In the genomic region with DNA sequence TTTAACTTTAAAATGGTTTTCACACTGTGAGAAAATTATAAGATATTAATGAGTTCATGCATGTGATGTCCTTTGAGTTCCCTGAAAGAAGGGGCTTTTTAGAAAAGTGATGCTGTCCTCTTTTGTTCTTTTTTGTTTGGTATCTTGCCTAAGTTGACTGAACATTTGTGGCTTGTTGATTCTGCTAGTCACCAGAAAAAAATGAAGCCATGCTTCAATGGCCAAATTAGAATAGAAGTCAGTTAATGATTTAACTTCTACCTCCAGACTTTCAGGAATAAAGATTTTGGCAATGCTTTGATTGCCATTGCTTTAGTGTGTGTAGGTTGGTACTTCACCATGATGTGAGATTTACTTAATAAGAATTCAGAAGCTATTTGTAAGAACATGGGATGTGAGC, we compare ENCODE assay signal across 18 cellular contexts.
DNase-seq lines count a peak whose midpoint lies in the region; FAIRE-seq and TF ChIP-seq lines count a peak whose summit lies in the region.
"Had no signal": no experiment of that assay in that cellular context is flagged by ENCODE, and none has a peak within 500 bp of the region (broad histone marks: within the 10 kb centered on the region; RNA-seq: fewer than 3 reads in every experiment).

No MANE protein-coding gene starts in this region.

- no peak overlapping the region for H3K4me3 Mint-ChIP-seq in immature natural killer cell
- H3K4me3 Mint-ChIP-seq: activated CD4-positive, alpha-beta T cell treated with anti-CD3 and anti-CD28 coated beads, Interleukin-2, amount 10 ng/mL, durations not matched to agents 24 days and 14 days; GM23338; T-cell had no signal

- FAIRE-seq in H54 (lab: Jason Lieb, UNC), result peak; percentile 50
- FAIRE-seq: HTR-8/SVneo had no signal

- DNase-seq in H54 (ENCODE audit: insufficient read length, low spot score), result no peak
- peak; percentile 52 for DNase-seq in astrocyte of the cerebellum (ENCODE audit: low read depth)
- peak; percentile 72 for DNase-seq in glomerular visceral epithelial cell (ENCODE audit: extremely low spot score)
- DNase-seq in renal cortical epithelial cell (ENCODE audit: low read depth), result peak; percentile 99
- no peak for DNase-seq in immature natural killer cell
- no peak for DNase-seq in HuH-7 (ENCODE audit: low spot score)
- no peak for DNase-seq in cerebellar cortex (ENCODE audit: low spot score)
- DNase-seq: activated CD4-positive, alpha-beta T cell treated with anti-CD3 and anti-CD28 coated beads, Interleukin-2, amount 10 ng/mL, durations not matched to agents 24 days and 14 days; AML-193; caudate nucleus; left ventricle myocardium inferior; NCI-H510A treated with DMSO at 0.1 percent for 48 hours; right cardiac atrium; stimulated activated naive CD4-positive, alpha-beta T cell; T-cell; tibial artery had no signal

- H3K4me1 Mint-ChIP-seq in immature natural killer cell, result peaks cover 2 to 15% of the 10 kb centered on the region in 2 donors
- H3K4me1 Mint-ChIP-seq: GM23338 had no signal

- in situ Hi-C loops in astrocyte of the cerebellum (cut with HindIII; ENCODE audit: low sequenced_read_pairs), result no loop called here

- H3K4me3 ChIP-seq in astrocyte of the cerebellum (ENCODE audit: low read depth, low read length), result no peak overlapping the region
- H3K4me3 ChIP-seq: GM23338, left ventricle myocardium inferior, tibial artery had no signal

- no peak for TF ChIP-seq CTCF in astrocyte of the cerebellum (IDR thresholded peaks at IDR 0.05; ENCODE audit: low read depth, low read length, missing control alignments)

- no peaks in the 10 kb centered on the region for H3K36me3 Mint-ChIP-seq in immature natural killer cell
- H3K36me3 Mint-ChIP-seq: T-cell had no signal

- H3K27ac Mint-ChIP-seq in immature natural killer cell, result no peak overlapping the region
- H3K27ac Mint-ChIP-seq: activated CD4-positive, alpha-beta T cell treated with anti-CD3 and anti-CD28 coated beads, Interleukin-2, amount 10 ng/mL, durations not matched to agents 24 days and 14 days; GM23338; T-cell had no signal

- no peaks in the 10 kb centered on the region for H3K27me3 Mint-ChIP-seq in immature natural killer cell (ENCODE audit: low read depth in 3 of 3)

- TF ChIP-seq POLR2A in H54 (IDR thresholded peaks at IDR 0.05; ENCODE audit: low read depth, low read length), result no peak

- peaks cover 0 to 2% (median 0%) of the 10 kb centered on the region in 6 donors for H3K9me3 Mint-ChIP-seq in immature natural killer cell
- H3K9me3 Mint-ChIP-seq: activated CD4-positive, alpha-beta T cell treated with anti-CD3 and anti-CD28 coated beads, Interleukin-2, amount 10 ng/mL, durations not matched to agents 24 days and 14 days; GM23338; T-cell had no signal

Comparison
In these comparisons a context has a peak if more than half of its experiments do, and no peak if none do; other contexts are left out.
1. DNase-seq: peak in astrocyte of the cerebellum (single experiment), glomerular visceral epithelial cell (single experiment) and renal cortical epithelial cell (single experiment); none in H54 (single experiment), immature natural killer cell (0 of 3), HuH-7 (single experiment) and cerebellar cortex (single experiment).